8 cellular contexts compared by ENCODE assay signal in the genomic region with DNA sequence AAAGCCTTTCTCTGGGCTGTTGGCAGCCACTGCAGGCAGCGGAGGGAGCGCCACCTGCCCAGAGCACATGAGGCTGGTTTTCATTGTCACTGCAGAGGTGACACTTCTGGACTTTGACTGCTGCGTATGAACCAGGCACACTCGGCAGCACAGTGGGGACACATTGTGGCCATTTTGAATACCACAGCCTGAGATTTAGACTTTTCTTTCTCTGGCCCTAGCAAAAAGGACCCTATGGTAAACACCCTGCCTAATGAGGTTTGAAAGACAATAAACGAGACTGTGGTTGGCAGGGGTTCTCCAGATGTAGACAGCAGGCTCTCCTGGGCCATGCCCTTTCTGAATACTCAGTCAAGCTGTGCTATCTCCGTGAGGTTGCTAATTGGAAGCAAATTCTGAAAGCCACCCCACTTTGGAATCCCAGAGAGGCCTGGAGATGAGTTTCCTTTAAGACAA. TPM values are rescaled to one million over a fixed set of nuclear protein-coding genes. Genes with fewer than 3 reads are reported as not detected.
DNase-seq lines count a peak whose midpoint lies in the region; ATAC-seq and TF ChIP-seq lines count a peak whose summit lies in the region.

No MANE protein-coding gene starts in this region.

- H3K4ac ChIP-seq in mesenchymal stem cell (ENCODE audit: low read depth in 1 of 2, low read length in 2 of 2) = no peak overlapping the region

- H3K4me2 ChIP-seq in mesenchymal stem cell (ENCODE audit: low read length, poor library complexity, severe bottlenecking) = no peak overlapping the region

- H2BK15ac ChIP-seq in mesenchymal stem cell (ENCODE audit: low read depth, poor library complexity, severe bottlenecking) = no peak overlapping the region

- no peak overlapping the region for H4K8ac ChIP-seq in mesenchymal stem cell (ENCODE audit: low read length)

- H3K79me1 ChIP-seq in mesenchymal stem cell (replicated peaks; ENCODE audit: low read length, poor library complexity, severe bottlenecking) = no peaks in the 10 kb centered on the region

- peak; percentile 74 for ATAC-seq in GM21619 (IDR thresholded peaks at IDR 0.05; ENCODE audit: unreplicated experiment)
- peak; percentile 57 for ATAC-seq in effector memory CD8-positive, alpha-beta T cell (replicated peaks)
- peak; percentile 71 for ATAC-seq in upper lobe of right lung

- peak; percentile 60 for TF ChIP-seq CTCF in upper lobe of right lung (IDR thresholded peaks at IDR 0.05)

- H3K27ac ChIP-seq in mesenchymal stem cell (ENCODE audit: low read length, poor library complexity, severe bottlenecking) (no peak overlapping the region), upper lobe of right lung (no peak overlapping the region)

- H3K4me1 Mint-ChIP-seq in effector memory CD8-positive, alpha-beta T cell (ENCODE audit: low read depth in 2 of 2) = peaks cover 3 to 4% of the 10 kb centered on the region in 2 donors

- no peak overlapping the region for H2BK120ac ChIP-seq in mesenchymal stem cell (ENCODE audit: low read depth, low read length)

- H3K23ac ChIP-seq in mesenchymal stem cell (ENCODE audit: low read length in 2 of 2) = no peak overlapping the region

- no peak overlapping the region for H3K9ac ChIP-seq in mesenchymal stem cell (ENCODE audit: low read length)

- H3K4me1 ChIP-seq in mesenchymal stem cell (ENCODE audit: control insufficient read depth, insufficient read depth, low read depth, low read length) (peaks cover 7% of the 10 kb centered on the region), upper lobe of right lung (peaks cover 5% of the 10 kb centered on the region)

- H3K4me3 ChIP-seq in mesenchymal stem cell (ENCODE audit: insufficient read depth in 1 of 2, low read depth in 1 of 2, low read length in 2 of 2) (no peak overlapping the region), upper lobe of right lung (no peak overlapping the region)

- intact Hi-C loops in upper lobe of right lung (cut with DNase I) = no loop called here

- no peak overlapping the region for H3K18ac ChIP-seq in mesenchymal stem cell (ENCODE audit: low read depth in 1 of 2, low read length in 2 of 2)

- H3K9me3 Mint-ChIP-seq in effector memory CD8-positive, alpha-beta T cell = no peaks in the 10 kb centered on the region

- H3K36me3 Mint-ChIP-seq in effector memory CD8-positive, alpha-beta T cell (ENCODE audit: insufficient read depth) = no peaks in the 10 kb centered on the region

- H3K9me3 ChIP-seq in mesenchymal stem cell (ENCODE audit: control insufficient read depth, low read length) (no peaks in the 10 kb centered on the region), upper lobe of right lung (no peaks in the 10 kb centered on the region)

- no peak overlapping the region for H3K4me3 Mint-ChIP-seq in effector memory CD8-positive, alpha-beta T cell

- no peak overlapping the region for H4K91ac ChIP-seq in mesenchymal stem cell (ENCODE audit: low read length)

- H2AFZ ChIP-seq in mesenchymal stem cell (ENCODE audit: low read depth, low read length) = no peak overlapping the region

- H3K27me3 Mint-ChIP-seq in effector memory CD8-positive, alpha-beta T cell = peaks cover 27 to 32% of the 10 kb centered on the region in 2 donors

- in situ Hi-C loops in SK-MEL-5 (cut with HindIII; ENCODE audit: low pct_unique_long_range_greater_than_20kb, low sequenced_read_pairs) = no loop called here

- H3K36me3 ChIP-seq in mesenchymal stem cell (ENCODE audit: control insufficient read depth in 1 of 2, insufficient read depth in 2 of 2, low read depth in 1 of 2, low read length in 2 of 2) (no peaks in the 10 kb centered on the region), upper lobe of right lung (no peaks in the 10 kb centered on the region)

- peak overlapping the region; percentile 31 for H2AK5ac ChIP-seq in mesenchymal stem cell (ENCODE audit: low read length, severe bottlenecking)

- H3K27me3 ChIP-seq in mesenchymal stem cell (ENCODE audit: control insufficient read depth in 1 of 2, insufficient read depth in 1 of 2, low read length in 2 of 2) (peaks cover 0 to 5% of the 10 kb centered on the region in 2 experiments), upper lobe of right lung (no peaks in the 10 kb centered on the region)

- H2BK5ac ChIP-seq in mesenchymal stem cell (ENCODE audit: low read depth, low read length, poor library complexity, severe bottlenecking) = no peak overlapping the region

- WGBS in mesenchymal stem cell = 34% methylated on average over 6 of the region's 6 CpGs

- peak; percentile 79 for DNase-seq in ELF-1 (ENCODE audit: low read depth, low spot score)
- peak; percentile 63 for DNase-seq in NCI-H1092 (lab: John Stamatoyannopoulos, UW)
- peak; percentile 30 for DNase-seq in SK-MEL-5 (ENCODE audit: low read depth, low spot score)
- DNase-seq in effector memory CD8-positive, alpha-beta T cell = no peak
- peak; percentile 59 for DNase-seq in mesenchymal stem cell
- no peak for DNase-seq in upper lobe of right lung
- no peak for DNase-seq in activated CD4-positive, CD25-positive, alpha-beta regulatory T cell treated with anti-CD3 and anti-CD28 coated beads, Interleukin-2, amount 50 U/mL, for 72 hours

- H3K14ac ChIP-seq in mesenchymal stem cell (ENCODE audit: low read length in 2 of 2) = no peak overlapping the region

- H2BK12ac ChIP-seq in mesenchymal stem cell (ENCODE audit: low read length in 2 of 2) = no peak overlapping the region

- no peak overlapping the region for H3K27ac Mint-ChIP-seq in effector memory CD8-positive, alpha-beta T cell

RNA-seq across cellular contexts. Expression of gene KCNE2, which starts 12.0 kb away (rescaled TPM):
- total RNA-seq in SK-MEL-5 (2014; rRNA removed; shearing (Covaris generic)) = not detected in 2 replicates
- not detected in 2 replicates for polyA plus RNA-seq in SK-MEL-5 (2015; cell fraction: cytosol; rRNA removed)
- polyA plus RNA-seq in SK-MEL-5 (2015; cell fraction: nucleus; rRNA removed) = not detected in 2 replicates
- 0.04 TPM for polyA plus RNA-seq in mesenchymal stem cell (2013, experiment 1 of 2)
- not detected for polyA plus RNA-seq in mesenchymal stem cell (2013, experiment 2 of 2)
- total RNA-seq in upper lobe of right lung = 0.52 TPM

RNA-seq across cellular contexts. Expression of gene SMIM11, which starts 23.5 kb away (rescaled TPM):
- 7.8 and 14.2 TPM in 2 replicates for total RNA-seq in SK-MEL-5 (2014; rRNA removed; shearing (Covaris generic))
- 2.0 and 17.0 TPM in 2 replicates for polyA plus RNA-seq in SK-MEL-5 (2015; cell fraction: cytosol; rRNA removed)
- 6.2 and 8.4 TPM in 2 replicates for polyA plus RNA-seq in SK-MEL-5 (2015; cell fraction: nucleus; rRNA removed)
- 10.8 TPM for polyA plus RNA-seq in mesenchymal stem cell (2013, experiment 1 of 2)
- 11.4 TPM for polyA plus RNA-seq in mesenchymal stem cell (2013, experiment 2 of 2)
- total RNA-seq in upper lobe of right lung = 21.8 TPM

Comparison
In these comparisons a context has a peak if more than half of its experiments do, and no peak if none do; other contexts are left out.
1. DNase-seq: peak in ELF-1 (single experiment), NCI-H1092 (single experiment), SK-MEL-5 (single experiment) and mesenchymal stem cell (single experiment); none in effector memory CD8-positive, alpha-beta T cell (0 of 3), upper lobe of right lung (single experiment) and activated CD4-positive, CD25-positive, alpha-beta regulatory T cell treated with anti-CD3 and anti-CD28 coated beads, Interleukin-2, amount 50 U/mL, for 72 hours (single experiment).
2. Peak in every context shown above with its lines, with median percentiles within 50 percentile points of each other: ATAC-seq.